25 cellular contexts compared by ENCODE assay signal in genomic region chr2:215697496-215697895, GRCh38.
DNase-seq lines count a peak whose midpoint lies in the region; FAIRE-seq and TF ChIP-seq lines count a peak whose summit lies in the region.
"Had no signal": no experiment of that assay in that cellular context is flagged by ENCODE, and none has a peak within 500 bp of the region (broad histone marks: within the 10 kb centered on the region; RNA-seq: fewer than 3 reads in every experiment).

No MANE protein-coding gene starts in this region.

- peaks cover 38% of the 10 kb centered on the region for H3F3A ChIP-seq in smooth muscle cell (ENCODE audit: low read depth)
- no peaks in the 10 kb centered on the region for H3F3A ChIP-seq in MM.1S (ENCODE audit: insufficient read depth, low read length)

- H3K27me3 Mint-ChIP-seq in HFFc6 (ENCODE audit: insufficient read depth) (no peaks in the 10 kb centered on the region), astrocyte (ENCODE audit: low read depth, unreplicated experiment) (no peaks in the 10 kb centered on the region), progenitor cell of endocrine pancreas (no peaks in the 10 kb centered on the region)

- no peaks in the 10 kb centered on the region for H3K9me2 ChIP-seq in MM.1S (replicated peaks; ENCODE audit: insufficient read depth, low read length)

- H3K79me2 ChIP-seq in astrocyte (ENCODE audit: insufficient read depth, low read length) (no peaks in the 10 kb centered on the region), smooth muscle cell (ENCODE audit: low read depth) (no peaks in the 10 kb centered on the region), MM.1S (ENCODE audit: low read length) (no peaks in the 10 kb centered on the region)

- DNase-seq in HFFc6 (no peak), astrocyte (ENCODE audit: low read depth) (peak; percentile 76), fibroblast of villous mesenchyme (ENCODE audit: low read depth) (peak; percentile 77), smooth muscle cell (lab: John Stamatoyannopoulos, UW; ENCODE audit: unreplicated experiment) (no peak), T1000 (lab: John Stamatoyannopoulos, UW) (no peak), progenitor cell of endocrine pancreas (ENCODE audit: low spot score, unreplicated experiment) (no peak), MM.1S (no peak)
- DNase-seq: Calu3; CD8-positive, alpha-beta memory T cell; DMS153; DND-41; NCI-H1092; NCI-H1417 treated with DMSO at 0.1 percent for 48 hours; NCI-H1694 treated with DMSO at 0.1 percent for 48 hours; NCI-H2081; NCI-H2227 treated with DMSO at 0.1 percent for 48 hours; NCI-H510A; NCI-H69; SHP77 had no signal

- H3K27ac ChIP-seq in astrocyte (ENCODE audit: low read depth, low read length) (peak overlapping the region; percentile 82), smooth muscle cell (ENCODE audit: low read depth) (peak overlapping the region; percentile 82), MM.1S (ENCODE audit: low read length) (no peak overlapping the region)
- H3K27ac ChIP-seq: C4-2B, RWPE1 had no signal

- no peak overlapping the region for H3K4me2 ChIP-seq in astrocyte (ENCODE audit: low read length)
- H3K4me2 ChIP-seq in smooth muscle cell: no peak overlapping the region
- no peak overlapping the region for H3K4me2 ChIP-seq in MM.1S (ENCODE audit: low read depth, low read length)
- H3K4me2 ChIP-seq: GM23338 had no signal

- H3K27ac Mint-ChIP-seq in HFFc6 (peak overlapping the region; percentile 54; the same call in 1 of the 2 replicates), astrocyte (ENCODE audit: unreplicated experiment) (peak overlapping the region; percentile 15), progenitor cell of endocrine pancreas (no peak overlapping the region)
- H3K27ac Mint-ChIP-seq: B cell, GM23338 had no signal

- H2AFZ ChIP-seq in astrocyte (ENCODE audit: low read depth, low read length) (no peak overlapping the region), smooth muscle cell (ENCODE audit: low read depth) (no peak overlapping the region), MM.1S (ENCODE audit: low read length) (no peak overlapping the region)
- H2AFZ ChIP-seq: GM23338 had no signal

- no peak for FAIRE-seq in astrocyte (lab: Jason Lieb, UNC)
- FAIRE-seq: GM12892 had no signal

- H3K36me3 Mint-ChIP-seq in HFFc6 (ENCODE audit: low read depth) (peaks cover 36% of the 10 kb centered on the region), astrocyte (ENCODE audit: low read depth, unreplicated experiment) (no peaks in the 10 kb centered on the region), progenitor cell of endocrine pancreas (ENCODE audit: insufficient read depth) (peaks cover 3% of the 10 kb centered on the region)

- H3K9me3 ChIP-seq in astrocyte (ENCODE audit: insufficient read depth, low read depth, low read length): no peaks in the 10 kb centered on the region
- H3K9me3 ChIP-seq in smooth muscle cell (replicated peaks; ENCODE audit: low read depth): peaks cover 4% of the 10 kb centered on the region
- no peaks in the 10 kb centered on the region for H3K9me3 ChIP-seq in MM.1S (replicated peaks; ENCODE audit: insufficient read depth, low read length)
- H3K9me3 ChIP-seq: HAP-1 had no signal

- H3K27me3 ChIP-seq in astrocyte (ENCODE audit: insufficient read depth, low read length) (no peaks in the 10 kb centered on the region), smooth muscle cell (ENCODE audit: low read depth) (no peaks in the 10 kb centered on the region), MM.1S (replicated peaks; ENCODE audit: insufficient read depth, low read length) (no peaks in the 10 kb centered on the region)

- H3K4me1 ChIP-seq in astrocyte (ENCODE audit: insufficient read depth, low read length) (peaks cover 37% of the 10 kb centered on the region), smooth muscle cell (ENCODE audit: low read depth) (peaks cover 24% of the 10 kb centered on the region), MM.1S (ENCODE audit: low read length) (peaks cover 4% of the 10 kb centered on the region; the same call in 1 of the 2 replicates)
- H3K4me1 ChIP-seq: HAP-1 had no signal

- TF ChIP-seq CTCF in HFFc6 (IDR thresholded peaks at IDR 0.05) (no peak), astrocyte (IDR thresholded peaks at IDR 0.05; ENCODE audit: insufficient read depth, low read depth, low read length) (no peak), fibroblast of villous mesenchyme (IDR thresholded peaks at IDR 0.05; ENCODE audit: insufficient read depth, low read depth, low read length) (no peak), smooth muscle cell (IDR thresholded peaks at IDR 0.05; ENCODE audit: borderline replicate concordance, insufficient read depth, poor library complexity, severe bottlenecking) (no peak), progenitor cell of endocrine pancreas (IDR thresholded peaks at IDR 0.05; ENCODE audit: unreplicated experiment) (no peak), MM.1S (IDR thresholded peaks at IDR 0.05; ENCODE audit: low read length) (no peak)

- 48% methylated on average over 6 of the region's 6 CpGs for WGBS in smooth muscle cell (ENCODE audit: low lambda C conversion rate)

- peaks cover 24% of the 10 kb centered on the region for H3K9me3 Mint-ChIP-seq in HFFc6
- peaks cover 7% of the 10 kb centered on the region for H3K9me3 Mint-ChIP-seq in astrocyte (ENCODE audit: unreplicated experiment)
- H3K9me3 Mint-ChIP-seq in progenitor cell of endocrine pancreas (ENCODE audit: low read depth): peaks cover 12% of the 10 kb centered on the region

- H3K4me3 Mint-ChIP-seq in HFFc6: no peak overlapping the region
- H3K4me3 Mint-ChIP-seq in astrocyte (ENCODE audit: unreplicated experiment): no peak overlapping the region
- H3K4me3 Mint-ChIP-seq in progenitor cell of endocrine pancreas (ENCODE audit: low read depth): no peak overlapping the region
- H3K4me3 Mint-ChIP-seq: B cell; CD8-positive, alpha-beta memory T cell; GM23338 had no signal

- no peaks in the 10 kb centered on the region for H3K36me3 ChIP-seq in astrocyte (ENCODE audit: insufficient read depth, low read length)
- H3K36me3 ChIP-seq in smooth muscle cell (ENCODE audit: low read depth): no peaks in the 10 kb centered on the region
- H3K36me3 ChIP-seq in MM.1S (replicated peaks; ENCODE audit: insufficient read depth, low read length): no peaks in the 10 kb centered on the region
- H3K36me3 ChIP-seq: HAP-1 had no signal

- H3K4me1 Mint-ChIP-seq in HFFc6 (ENCODE audit: low read depth): peaks cover 79% of the 10 kb centered on the region
- peaks cover 51% of the 10 kb centered on the region for H3K4me1 Mint-ChIP-seq in astrocyte (ENCODE audit: low read depth, unreplicated experiment)
- peaks cover 23% of the 10 kb centered on the region for H3K4me1 Mint-ChIP-seq in progenitor cell of endocrine pancreas (ENCODE audit: low read depth)
- H3K4me1 Mint-ChIP-seq: B cell; CD8-positive, alpha-beta memory T cell had no signal

- H3K4me3 ChIP-seq in astrocyte (ENCODE audit: insufficient read depth, low read depth, low read length) (no peak overlapping the region), fibroblast of villous mesenchyme (ENCODE audit: low read depth, low read length) (no peak overlapping the region), smooth muscle cell (no peak overlapping the region), MM.1S (ENCODE audit: low read length) (no peak overlapping the region)
- H3K4me3 ChIP-seq: GM23338, HAP-1 had no signal

- H4K20me1 ChIP-seq in astrocyte (ENCODE audit: insufficient read depth, low read length) (no peaks in the 10 kb centered on the region), smooth muscle cell (ENCODE audit: low read depth) (no peaks in the 10 kb centered on the region), MM.1S (ENCODE audit: insufficient read depth, low read length) (no peaks in the 10 kb centered on the region)

- no peak overlapping the region for H3K9ac ChIP-seq in astrocyte (ENCODE audit: low read length)
- H3K9ac ChIP-seq in smooth muscle cell (ENCODE audit: low read depth): no peak overlapping the region
- no peak overlapping the region for H3K9ac ChIP-seq in MM.1S (ENCODE audit: low read length)

Comparison
In these comparisons a context has a peak if more than half of its experiments do, and no peak if none do; other contexts are left out.
1. DNase-seq: peak in astrocyte (single experiment) and fibroblast of villous mesenchyme (single experiment); none in HFFc6 (single experiment), smooth muscle cell (single experiment), T1000 (single experiment), progenitor cell of endocrine pancreas (single experiment) and MM.1S (single experiment).